Comparison of ENCODE assay signal across 19 cellular contexts in the genomic region with DNA sequence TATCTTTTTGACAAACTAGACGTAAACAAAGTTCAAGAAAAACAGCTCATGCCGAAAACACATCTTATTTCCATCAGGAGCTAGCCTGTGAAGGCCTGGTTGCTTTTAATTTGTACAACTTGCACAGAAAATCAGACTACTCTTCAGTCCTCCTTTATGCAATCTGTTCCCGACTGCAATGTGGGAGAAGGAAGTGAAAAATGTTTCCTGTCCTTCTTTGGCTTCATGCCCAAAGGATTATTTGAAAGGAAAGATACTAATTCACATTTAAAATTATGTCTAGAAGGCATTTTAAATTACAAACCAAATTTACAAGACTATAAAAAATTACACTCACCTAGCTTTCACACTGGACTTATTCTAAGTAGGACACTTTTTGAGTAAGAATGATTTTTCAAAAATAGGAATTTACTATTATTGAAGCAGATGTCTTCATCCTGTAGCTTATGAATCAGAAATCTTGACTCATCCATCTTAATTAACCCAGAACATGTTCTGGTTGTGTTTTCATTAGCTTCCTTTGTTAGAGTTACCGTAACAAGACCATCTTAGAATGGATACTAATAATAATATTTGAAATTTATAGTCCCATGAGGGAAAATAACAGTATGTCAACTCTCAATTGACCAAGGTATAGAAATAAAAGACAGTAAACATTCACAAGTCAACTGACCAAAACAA.
DNase-seq lines count a peak whose midpoint lies in the region; ATAC-seq, FAIRE-seq and TF ChIP-seq lines count a peak whose summit lies in the region.
"Had no signal": no experiment of that assay in that cellular context is flagged by ENCODE, and none has a peak within 500 bp of the region (broad histone marks: within the 10 kb centered on the region; RNA-seq: fewer than 3 reads in every experiment).

No MANE protein-coding gene starts in this region.

- peaks cover 1% of the 10 kb centered on the region for H3K36me3 ChIP-seq in left ventricle myocardium inferior
- no peaks in the 10 kb centered on the region for H3K36me3 ChIP-seq in right atrium auricular region
- H3K36me3 ChIP-seq in vagina, result no peaks in the 10 kb centered on the region
- H3K36me3 ChIP-seq: colonic mucosa had no signal

- ATAC-seq in HG03175 (IDR thresholded peaks at IDR 0.05; ENCODE audit: unreplicated experiment), result no peak
- ATAC-seq: esophagus mucosa; stimulated activated naive CD8-positive, alpha-beta T cell treated with anti-CD3 and anti-CD28 coated beads, Interleukin-15, Interleukin-2, amounts not matched to agents 100 U/mL and 50 U/mL, for 24 hours had no signal

- no peak for TF ChIP-seq POLR2A in vagina (IDR thresholded peaks at IDR 0.05)

- H3K36me3 Mint-ChIP-seq in activated naive CD4-positive, alpha-beta T cell treated with anti-CD3 and anti-CD28 coated beads for 36 hours (ENCODE audit: low read depth), result no peaks in the 10 kb centered on the region

- no peak for TF ChIP-seq CTCF in left ventricle myocardium inferior (IDR thresholded peaks at IDR 0.05; ENCODE audit: borderline replicate concordance)
- no peak for TF ChIP-seq CTCF in right atrium auricular region (IDR thresholded peaks at IDR 0.05)
- TF ChIP-seq CTCF in choroid plexus epithelial cell (conservative IDR thresholded peaks at IDR 0.05; ENCODE audit: low read depth, low read length), result no peak
- no peak for TF ChIP-seq CTCF in vagina (IDR thresholded peaks at IDR 0.05)

- no peak overlapping the region for H3K4me3 ChIP-seq in left ventricle myocardium inferior
- H3K4me3 ChIP-seq in right atrium auricular region, result no peak overlapping the region
- no peak overlapping the region for H3K4me3 ChIP-seq in choroid plexus epithelial cell (ENCODE audit: low read depth, low read length)
- H3K4me3 ChIP-seq in vagina, result no peak overlapping the region
- H3K4me3 ChIP-seq: colonic mucosa had no signal

- peak; percentile 72 for FAIRE-seq in islet of Langerhans (lab: Jason Lieb, UNC)

- H3K9me3 ChIP-seq in left ventricle myocardium inferior (replicated peaks) (no peaks in the 10 kb centered on the region), right atrium auricular region (no peaks in the 10 kb centered on the region), vagina (no peaks in the 10 kb centered on the region)
- H3K9me3 ChIP-seq: colonic mucosa had no signal

- H3K4me1 ChIP-seq in left ventricle myocardium inferior (peaks cover 11% of the 10 kb centered on the region), right atrium auricular region (no peaks in the 10 kb centered on the region), vagina (no peaks in the 10 kb centered on the region)
- H3K4me1 ChIP-seq: colonic mucosa had no signal

- H3K4me1 Mint-ChIP-seq in activated naive CD4-positive, alpha-beta T cell treated with anti-CD3 and anti-CD28 coated beads for 36 hours (ENCODE audit: low read depth), result no peaks in the 10 kb centered on the region
- H3K4me1 Mint-ChIP-seq: activated CD4-positive, alpha-beta T cell treated with anti-CD3 and anti-CD28 coated beads, Interleukin-2, amount 10 ng/mL, durations not matched to agents 7 days and 5 days had no signal

- intact Hi-C loops in left ventricle myocardium inferior (cut with micrococcal nuclease) (no loop called here), vagina (cut with DNase I) (no loop called here)
- intact Hi-C loops in activated naive CD4-positive, alpha-beta T cell treated with anti-CD3 and anti-CD28 coated beads for 36 hours (cut with micrococcal nuclease), result no loop called here

- H3K27me3 ChIP-seq in left ventricle myocardium inferior (ENCODE audit: low read depth) (no peaks in the 10 kb centered on the region), right atrium auricular region (no peaks in the 10 kb centered on the region), vagina (no peaks in the 10 kb centered on the region)
- H3K27me3 ChIP-seq: colonic mucosa had no signal

- CTCF ChIA-PET in activated naive CD4-positive, alpha-beta T cell treated with anti-CD3 and anti-CD28 coated beads for 36 hours (lab: Charles Lee), result no interaction called here

- H3K9me3 Mint-ChIP-seq in activated naive CD4-positive, alpha-beta T cell treated with anti-CD3 and anti-CD28 coated beads for 36 hours, result peaks cover 2% of the 10 kb centered on the region

- peak overlapping the region; percentile 17 for H3K27ac ChIP-seq in left ventricle myocardium inferior (replicated peaks)
- H3K27ac ChIP-seq in right atrium auricular region, result peak overlapping the region in 1 of 2 donors; percentile 3
- no peak overlapping the region for H3K27ac ChIP-seq in vagina
- H3K27ac ChIP-seq: colonic mucosa had no signal

- DNase-seq in left ventricle myocardium inferior (no peak), right atrium auricular region (ENCODE audit: low spot score) (no peak), choroid plexus epithelial cell (ENCODE audit: low read depth) (peak; percentile 71), SIG-M5 treated with dmso at 0.1 percent for 504 hours (lab: John Stamatoyannopoulos, UW; ENCODE audit: unreplicated experiment) (no peak), vagina (ENCODE audit: extremely low spot score in 2 of 2) (no peak)
- DNase-seq in activated naive CD4-positive, alpha-beta T cell treated with anti-CD3 and anti-CD28 coated beads for 36 hours, result no peak
- DNase-seq: activated CD4-positive, alpha-beta T cell treated with anti-CD3 and anti-CD28 coated beads, Interleukin-2, amount 10 ng/mL, durations not matched to agents 7 days and 5 days; activated T-cell treated with anti-CD3 and anti-CD28 coated beads, Interleukin-2, amount 50 U/mL, for 24 hours; colonic mucosa; Karpas-422; NCI-H1694; NK-92 treated with Interleukin-12 subunit alpha and Interleukin-12 subunit beta, amount 100 ng/mL, for 24 hours; nucleus accumbens; SIG-M5; stimulated activated naive CD8-positive, alpha-beta T cell treated with anti-CD3 and anti-CD28 coated beads, Interleukin-15, Interleukin-2, amounts not matched to agents 100 U/mL and 50 U/mL, for 24 hours; T1000 had no signal

- H3K4me3 Mint-ChIP-seq in activated naive CD4-positive, alpha-beta T cell treated with anti-CD3 and anti-CD28 coated beads for 36 hours, result no peak overlapping the region
- H3K4me3 Mint-ChIP-seq: activated CD4-positive, alpha-beta T cell treated with anti-CD3 and anti-CD28 coated beads, Interleukin-2, amount 10 ng/mL, durations not matched to agents 7 days and 5 days; activated T-cell treated with anti-CD3 and anti-CD28 coated beads, Interleukin-2, amount 50 U/mL, for 24 hours had no signal

- H3K27ac Mint-ChIP-seq in activated naive CD4-positive, alpha-beta T cell treated with anti-CD3 and anti-CD28 coated beads for 36 hours, result no peak overlapping the region
- H3K27ac Mint-ChIP-seq: activated CD4-positive, alpha-beta T cell treated with anti-CD3 and anti-CD28 coated beads, Interleukin-2, amount 10 ng/mL, durations not matched to agents 7 days and 5 days; activated T-cell treated with anti-CD3 and anti-CD28 coated beads, Interleukin-2, amount 50 U/mL, for 24 hours had no signal

- H3K27me3 Mint-ChIP-seq in activated naive CD4-positive, alpha-beta T cell treated with anti-CD3 and anti-CD28 coated beads for 36 hours (ENCODE audit: low read depth), result no peaks in the 10 kb centered on the region
- H3K27me3 Mint-ChIP-seq: activated CD4-positive, alpha-beta T cell treated with anti-CD3 and anti-CD28 coated beads, Interleukin-2, amount 10 ng/mL, durations not matched to agents 7 days and 5 days; activated T-cell treated with anti-CD3 and anti-CD28 coated beads, Interleukin-2, amount 50 U/mL, for 24 hours had no signal
